Comparison of ENCODE assay signal across 21 cellular contexts in genomic region chr9:95342571-95342970, GRCh38. TPM values are rescaled to one million over a fixed set of nuclear protein-coding genes. Genes with fewer than 3 reads are reported as not detected.
A peak's percentile ranks its signal among the peaks of the same experiment; 100 is the strongest.
DNase-seq lines count a peak whose midpoint lies in the region; ATAC-seq and TF ChIP-seq lines count a peak whose summit lies in the region.
"Had no signal": no experiment of that assay in that cellular context is flagged by ENCODE, and none has a peak within 500 bp of the region (broad histone marks: within the 10 kb centered on the region; RNA-seq: fewer than 3 reads in every experiment).

No MANE protein-coding gene starts in this region.

- H3K14ac ChIP-seq in mesenchymal stem cell (ENCODE audit: low read length in 2 of 2): no peak overlapping the region

- no peak overlapping the region for H3K4ac ChIP-seq in mesenchymal stem cell (ENCODE audit: low read depth in 1 of 2, low read length in 2 of 2)

- H3K36me3 ChIP-seq in GM23338 (ENCODE audit: insufficient read depth) (no peaks in the 10 kb centered on the region), mesenchymal stem cell (ENCODE audit: control insufficient read depth in 1 of 2, insufficient read depth in 2 of 2, low read depth in 1 of 2, low read length in 2 of 2) (no peaks in the 10 kb centered on the region)
- H3K36me3 ChIP-seq: HAP-1 had no signal

- no peak overlapping the region for H2AFZ ChIP-seq in GM23338
- H2AFZ ChIP-seq in mesenchymal stem cell (ENCODE audit: low read depth, low read length): no peak overlapping the region

- H3K9me3 ChIP-seq in T-helper 17 cell (ENCODE audit: control insufficient read depth, low read length, poor library complexity, severe bottlenecking): no peaks in the 10 kb centered on the region
- H3K9me3 ChIP-seq in mesenchymal stem cell (ENCODE audit: control insufficient read depth, low read length): no peaks in the 10 kb centered on the region
- H3K9me3 ChIP-seq: A549 had no signal

- peak overlapping the region in 1 of 2 experiments; percentile 49 for H3K18ac ChIP-seq in mesenchymal stem cell (ENCODE audit: low read depth in 1 of 2, low read length in 2 of 2)

- H3K36me3 Mint-ChIP-seq in GM23338 (ENCODE audit: low read depth) (peaks cover 7% of the 10 kb centered on the region; the same call in 2 of the 3 replicates), T-helper 17 cell (ENCODE audit: low read depth) (peaks cover 4% of the 10 kb centered on the region)
- no peaks in the 10 kb centered on the region for H3K36me3 Mint-ChIP-seq in T-helper 2 cell treated with Interferon-gamma antibody and Interleukin-4, amounts not matched to agents 5 μg/mL and 100 μg/mL, for 36 hours (ENCODE audit: low read depth)
- H3K36me3 Mint-ChIP-seq: CD4-positive, alpha-beta memory T cell had no signal

- no peak overlapping the region for H3K9ac ChIP-seq in mesenchymal stem cell (ENCODE audit: low read length)

- no peak overlapping the region for H2BK5ac ChIP-seq in mesenchymal stem cell (ENCODE audit: low read depth, low read length, poor library complexity, severe bottlenecking)

- peaks cover 3% of the 10 kb centered on the region for H3K27me3 Mint-ChIP-seq in GM23338 (ENCODE audit: insufficient read depth, low read depth, poor library complexity)
- peaks cover 2% of the 10 kb centered on the region for H3K27me3 Mint-ChIP-seq in T-helper 17 cell
- peaks cover 27% of the 10 kb centered on the region for H3K27me3 Mint-ChIP-seq in T-helper 2 cell treated with Interferon-gamma antibody and Interleukin-4, amounts not matched to agents 5 μg/mL and 100 μg/mL, for 36 hours (ENCODE audit: low read depth)

- H4K91ac ChIP-seq in mesenchymal stem cell (ENCODE audit: low read length): peak overlapping the region; percentile 70

- intact Hi-C loops in sciatic nerve (cut with DNase I): no loop called here

- H3K23ac ChIP-seq in mesenchymal stem cell (ENCODE audit: low read length in 2 of 2): no peak overlapping the region

- H2BK15ac ChIP-seq in mesenchymal stem cell (ENCODE audit: low read depth, poor library complexity, severe bottlenecking): no peak overlapping the region

- no peaks in the 10 kb centered on the region for H3K79me1 ChIP-seq in mesenchymal stem cell (replicated peaks; ENCODE audit: low read length, poor library complexity, severe bottlenecking)

- H3K4me1 Mint-ChIP-seq in GM23338: no peaks in the 10 kb centered on the region
- H3K4me1 Mint-ChIP-seq in T-helper 17 cell: peaks cover 15% of the 10 kb centered on the region
- peaks cover 16% of the 10 kb centered on the region for H3K4me1 Mint-ChIP-seq in T-helper 2 cell treated with Interferon-gamma antibody and Interleukin-4, amounts not matched to agents 5 μg/mL and 100 μg/mL, for 36 hours (ENCODE audit: low read depth)

- H3K4me3 ChIP-seq in GM23338 (no peak overlapping the region), mesenchymal stem cell (ENCODE audit: insufficient read depth in 1 of 2, low read depth in 1 of 2, low read length in 2 of 2) (no peak overlapping the region)
- H3K4me3 ChIP-seq: A549, HAP-1 had no signal

- no peak overlapping the region for H2BK120ac ChIP-seq in mesenchymal stem cell (ENCODE audit: low read depth, low read length)

- H4K20me1 ChIP-seq in GM23338 (replicated peaks; ENCODE audit: insufficient read depth): no peaks in the 10 kb centered on the region

- DNase-seq in GM23338 (ENCODE audit: low spot score) (no peak), T-helper 17 cell (no peak), mesenchymal stem cell (no peak), sciatic nerve (ENCODE audit: low spot score) (no peak), NCI-H226 (no peak)
- DNase-seq in T-helper 2 cell treated with Interferon-gamma antibody and Interleukin-4, amounts not matched to agents 5 μg/mL and 100 μg/mL, for 36 hours (ENCODE audit: low spot score): no peak
- DNase-seq: 8988T; ACHN; AML-193; C1 segment of cervical spinal cord; Calu3; CD4-positive, alpha-beta memory T cell; COR-L47; DMS53; DMS79 treated with DMSO at 0.1 percent for 48 hours; GF-D8; HFFc6 had no signal

- H3K79me2 ChIP-seq in GM23338 (replicated peaks; ENCODE audit: insufficient read depth): no peaks in the 10 kb centered on the region

- no peaks in the 10 kb centered on the region for H3F3A ChIP-seq in GM23338 (replicated peaks; ENCODE audit: low read depth)

- H2AK5ac ChIP-seq in mesenchymal stem cell (ENCODE audit: low read length, severe bottlenecking): no peak overlapping the region

- ATAC-seq in GM23338 (peak; percentile 43; the same call in 2 of the 3 replicates), T-helper 17 cell (no peak), sciatic nerve (peak; percentile 17), HG03108 (IDR thresholded peaks at IDR 0.05; ENCODE audit: unreplicated experiment) (no peak), HG03025 (IDR thresholded peaks at IDR 0.05; ENCODE audit: low FRiP score, unreplicated experiment) (no peak)
- ATAC-seq: A549 had no signal

- H3K4me2 ChIP-seq in GM23338: no peak overlapping the region
- no peak overlapping the region for H3K4me2 ChIP-seq in mesenchymal stem cell (ENCODE audit: low read length, poor library complexity, severe bottlenecking)
- H3K4me2 ChIP-seq: A549 had no signal

- H3K27me3 ChIP-seq in GM23338 (ENCODE audit: insufficient read depth) (peaks cover 10% of the 10 kb centered on the region), mesenchymal stem cell (ENCODE audit: control insufficient read depth in 1 of 2, insufficient read depth in 1 of 2, low read length in 2 of 2) (peaks cover 0 to 5% of the 10 kb centered on the region in 2 experiments)

- WGBS in mesenchymal stem cell: 97% methylated on average over 10 of the region's 13 CpGs

- H3K27ac Mint-ChIP-seq in GM23338 (no peak overlapping the region), T-helper 17 cell (peak overlapping the region; percentile 8)
- H3K27ac Mint-ChIP-seq in T-helper 2 cell treated with Interferon-gamma antibody and Interleukin-4, amounts not matched to agents 5 μg/mL and 100 μg/mL, for 36 hours: no peak overlapping the region
- H3K27ac Mint-ChIP-seq: HFFc6 had no signal

- no peak overlapping the region for H3K27ac ChIP-seq in GM23338 (ENCODE audit: low read depth)
- H3K27ac ChIP-seq in mesenchymal stem cell (ENCODE audit: low read length, poor library complexity, severe bottlenecking): no peak overlapping the region
- H3K27ac ChIP-seq: A549 had no signal

- H4K8ac ChIP-seq in mesenchymal stem cell (ENCODE audit: low read length): no peak overlapping the region

- H2BK12ac ChIP-seq in mesenchymal stem cell (ENCODE audit: low read length in 2 of 2): no peak overlapping the region

- TF ChIP-seq CTCF in GM23338 (conservative IDR thresholded peaks at IDR 0.05; ENCODE audit: low read depth in 2 of 2): no peak

- H3K9me2 ChIP-seq in GM23338 (ENCODE audit: insufficient read depth): no peaks in the 10 kb centered on the region

- H3K4me1 ChIP-seq in GM23338 (ENCODE audit: insufficient read depth): no peaks in the 10 kb centered on the region
- H3K4me1 ChIP-seq in mesenchymal stem cell (ENCODE audit: control insufficient read depth, insufficient read depth, low read depth, low read length): no peaks in the 10 kb centered on the region
- H3K4me1 ChIP-seq: A549, HAP-1 had no signal

- H3K4me3 Mint-ChIP-seq in GM23338 (no peak overlapping the region), T-helper 17 cell (no peak overlapping the region)
- H3K4me3 Mint-ChIP-seq in T-helper 2 cell treated with Interferon-gamma antibody and Interleukin-4, amounts not matched to agents 5 μg/mL and 100 μg/mL, for 36 hours: no peak overlapping the region
- H3K4me3 Mint-ChIP-seq: CD4-positive, alpha-beta memory T cell; HFFc6 had no signal

- H3K9me3 Mint-ChIP-seq in GM23338: peaks cover 13% of the 10 kb centered on the region; the same call in 2 of the 3 replicates
- H3K9me3 Mint-ChIP-seq in T-helper 2 cell treated with Interferon-gamma antibody and Interleukin-4, amounts not matched to agents 5 μg/mL and 100 μg/mL, for 36 hours: peaks cover 7% of the 10 kb centered on the region
- H3K9me3 Mint-ChIP-seq: CD4-positive, alpha-beta memory T cell had no signal

TF ChIP-seq in GM23338, 12 proteins besides CTCF, POLR2A, EP300 and RAD21 (continues in another document):
- TF ChIP-seq JUNB (IDR thresholded peaks at IDR 0.05; ENCODE audit: unreplicated experiment): no peak
- TF ChIP-seq EZH2phosphoT487 (IDR thresholded peaks at IDR 0.05; ENCODE audit: unreplicated experiment): no peak
- TF ChIP-seq ZNF331 (CRISPR knock-in tag; IDR thresholded peaks at IDR 0.05; ENCODE audit: low read depth): no peak
- no peak for TF ChIP-seq ZNF114 (CRISPR knock-in tag; IDR thresholded peaks at IDR 0.05)

RNA-seq across cellular contexts. Expression of gene FANCC, which starts 25.1 kb away (rescaled TPM):
- 12.9 and 18.1 TPM in 2 replicates for total RNA-seq in GM23338 (2014; rRNA removed; shearing (Covaris generic))
- 7.1 and 7.8 TPM in 2 replicates for polyA plus RNA-seq in GM23338 (2016; fragmentation: Nextera tagmentation; extraction: Ambion mirVana)
- total RNA-seq in T-helper 17 cell (1 to 10 TPM; 3.7 to 3.9 TPM), sciatic nerve (13.6 TPM)
- 4.8 TPM for polyA plus RNA-seq in mesenchymal stem cell (2013, experiment 1 of 2)
- polyA plus RNA-seq in mesenchymal stem cell (2013, experiment 2 of 2): 4.6 TPM

Comparison
In these comparisons a context has a peak if more than half of its experiments do, and no peak if none do; other contexts are left out.
1. ATAC-seq: peak in GM23338 (single experiment) and sciatic nerve (single experiment); none in T-helper 17 cell (single experiment), HG03108 (single experiment) and HG03025 (single experiment).